Comparison of ENCODE assay signal across 7 cellular contexts in genomic region chr1:212699104-212699838, GRCh38. TPM values are rescaled to one million over a fixed set of nuclear protein-coding genes. Genes with fewer than 3 reads are reported as not detected.
DNase-seq lines count a peak whose midpoint lies in the region; ATAC-seq and TF ChIP-seq lines count a peak whose summit lies in the region.

No MANE protein-coding gene starts in this region.

- no peak for DNase-seq in GM12864 (ENCODE audit: low read depth)
- DNase-seq in NCI-H1048 (lab: John Stamatoyannopoulos, UW) = peak; percentile 51
- peak in 3 of 10 donors; percentile 12 to 45 (median 44) for DNase-seq in dorsolateral prefrontal cortex
- peak; percentile 46 for DNase-seq in lung (ENCODE audit: low spot score)
- DNase-seq in stimulated activated CD8-positive, alpha-beta memory T cell treated with anti-CD3 and anti-CD28 coated beads, Interleukin-7, amount 100 ng/mL, for 48 hours (ENCODE audit: extremely low read depth in 1 of 2, low read depth in 1 of 2) = peak; percentile 50 to 64

- H3K4me1 ChIP-seq in HEK293 (ENCODE audit: control insufficient read depth, insufficient read depth, low read length) (peaks cover 8% of the 10 kb centered on the region), lung (ENCODE audit: control insufficient read depth in 2 of 2, insufficient read depth in 2 of 2, low read length in 2 of 2) (peaks cover 0 to 17% of the 10 kb centered on the region in 2 donors)

- H3K9me3 ChIP-seq in HEK293 (ENCODE audit: control insufficient read depth, insufficient read depth, low read depth, low read length) (no peaks in the 10 kb centered on the region), lung (ENCODE audit: control insufficient read depth in 2 of 2, insufficient read depth in 1 of 2, low read length in 1 of 2) (no peaks in the 10 kb centered on the region)

- WGBS in lung, 2 donors = 1% methylated on average over 40 to 72 of the region's 72 CpGs

- ATAC-seq in activated CD4-positive, CD25-positive, alpha-beta regulatory T cell treated with anti-CD3 and anti-CD28 coated beads, Interleukin-2, amount 50 U/mL, for 24 hours = peak; percentile 64 to 65
- peak; percentile 83 for ATAC-seq in lung (ENCODE audit: insufficient read depth, low FRiP score)

- TF ChIP-seq CTCF in GM12864 (IDR thresholded peaks at IDR 0.05; ENCODE audit: low read depth, low read length, missing control alignments) (peak; percentile 74), HEK293 (tag by site-specific recombination; IDR thresholded peaks at IDR 0.05) (peak; percentile 97), dorsolateral prefrontal cortex (IDR thresholded peaks at IDR 0.05 in 54 of 56, conservative IDR thresholded peaks at IDR 0.05 in 2 of 56; ENCODE audit: low read depth in 1 of 56, partially characterized antibody in 56 of 56) (peak in 36 of 56 donors; percentile 10 to 60 (median 31)), lung (IDR thresholded peaks at IDR 0.05; ENCODE audit: control extremely low read depth, extremely low read depth) (no peak)

- peak overlapping the region; percentile 32; the same call in 1 of the 2 replicates for H3K27ac ChIP-seq in HEK293 (ENCODE audit: extremely low read depth, low read depth, low read length)
- peak overlapping the region in 17 of 59 donors; percentile 2 to 82 (median 55) for H3K27ac ChIP-seq in dorsolateral prefrontal cortex
- peak overlapping the region in 1 of 2 donors; percentile 87 for H3K27ac ChIP-seq in lung (ENCODE audit: low read depth in 1 of 2, low read length in 1 of 2)

- H3K36me3 ChIP-seq in HEK293 (ENCODE audit: control insufficient read depth in 2 of 2, insufficient read depth in 1 of 2, low read length in 2 of 2) (peaks cover 0 to 3% of the 10 kb centered on the region in 2 experiments; a peak in 1 of 3 replicates), lung (ENCODE audit: control insufficient read depth in 2 of 2, insufficient read depth in 2 of 2, low read length in 2 of 2) (no peaks in the 10 kb centered on the region)

- H3K27me3 ChIP-seq in dorsolateral prefrontal cortex (peaks cover 0 to 23% (median 0%) of the 10 kb centered on the region in 45 donors), lung (ENCODE audit: control insufficient read depth, insufficient read depth) (no peaks in the 10 kb centered on the region)

- CTCF ChIA-PET in HEK293 (lab: Yijun Ruan, JAX) = interaction anchor here (0.6 to 1.7 kb wide), 9 partner anchors 11 to 1382 kb away, joined by 3 to 6 read pairs (median 3); no protein-coding TSS in a partner anchor

- H3K4me3 ChIP-seq in GM12864 (ENCODE audit: low read depth, low read length) (peak overlapping the region; percentile 64), HEK293 (ENCODE audit: low read depth, low read length) (peak overlapping the region; percentile 47), dorsolateral prefrontal cortex (peak overlapping the region; percentile 34 to 90 (median 66)), lung (peak overlapping the region; percentile 70)

- POLR2A ChIA-PET in HEK293 (lab: Yijun Ruan, JAX) = interaction anchor here (1.3 kb wide), 1 partner anchor 91 kb away, joined by 6 read pairs; the partner anchor contains the start of gene ATF3

- intact Hi-C loops in dorsolateral prefrontal cortex (cut with DNase I) = no loop called here

TF ChIP-seq in HEK293, 187 proteins besides CTCF, POLR2A, EP300 and RAD21 (continues in another document):
- TF ChIP-seq, protein P1, sequence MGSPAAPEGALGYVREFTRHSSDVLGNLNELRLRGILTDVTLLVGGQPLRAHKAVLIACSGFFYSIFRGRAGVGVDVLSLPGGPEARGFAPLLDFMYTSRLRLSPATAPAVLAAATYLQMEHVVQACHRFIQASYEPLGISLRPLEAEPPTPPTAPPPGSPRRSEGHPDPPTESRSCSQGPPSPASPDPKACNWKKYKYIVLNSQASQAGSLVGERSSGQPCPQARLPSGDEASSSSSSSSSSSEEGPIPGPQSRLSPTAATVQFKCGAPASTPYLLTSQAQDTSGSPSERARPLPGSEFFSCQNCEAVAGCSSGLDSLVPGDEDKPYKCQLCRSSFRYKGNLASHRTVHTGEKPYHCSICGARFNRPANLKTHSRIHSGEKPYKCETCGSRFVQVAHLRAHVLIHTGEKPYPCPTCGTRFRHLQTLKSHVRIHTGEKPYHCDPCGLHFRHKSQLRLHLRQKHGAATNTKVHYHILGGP (tag by site-specific recombination; IDR thresholded peaks at IDR 0.05) = no peak
- TF ChIP-seq RBAK (tag by site-specific recombination; IDR thresholded peaks at IDR 0.05) (no peak), ZNF433 (tag by site-specific recombination; IDR thresholded peaks at IDR 0.05; ENCODE audit: low read depth) (no peak), PRDM4 (tag by site-specific recombination; IDR thresholded peaks at IDR 0.05) (no peak; the same call in 1 of the 2 replicates), SP3 (tag by site-specific recombination; IDR thresholded peaks at IDR 0.05) (peak; percentile 39; the same call in 1 of the 2 replicates), KLF10 (tag by site-specific recombination; IDR thresholded peaks at IDR 0.05) (no peak; the same call in 1 of the 2 replicates), ZFHX2 (tag by site-specific recombination; conservative IDR thresholded peaks at IDR 0.05) (no peak; the same call in 1 of the 2 replicates), ZNF404 (tag by site-specific recombination; IDR thresholded peaks at IDR 0.05) (no peak), ZNF221 (tag by site-specific recombination; IDR thresholded peaks at IDR 0.05; ENCODE audit: borderline replicate concordance) (no peak; the same call in 1 of the 2 replicates), EGR2 (tag by site-specific recombination; IDR thresholded peaks at IDR 0.05; ENCODE audit: low read depth) (no peak), IKZF3 (tag by site-specific recombination; IDR thresholded peaks at IDR 0.05) (peak; percentile 83), YY1 (tag by site-specific recombination; IDR thresholded peaks at IDR 0.05) (peak; percentile 77), ZNF19 (tag by site-specific recombination; IDR thresholded peaks at IDR 0.05; ENCODE audit: low read depth) (no peak), ZNF121 (tag by site-specific recombination; IDR thresholded peaks at IDR 0.05) (0 out of 2 replicates have a peak, but pooled peaks have one; percentile 8), ZNF426 (tag by site-specific recombination; IDR thresholded peaks at IDR 0.05) (no peak), ZSCAN23 (tag by site-specific recombination; IDR thresholded peaks at IDR 0.05) (no peak), YY2 (tag by site-specific recombination; IDR thresholded peaks at IDR 0.05) (peak; percentile 76), ZNF24 (tag by site-specific recombination; IDR thresholded peaks at IDR 0.05) (peak; percentile 75), ZNF112 (tag by site-specific recombination; IDR thresholded peaks at IDR 0.05) (no peak), ZNF580 (tag by site-specific recombination; IDR thresholded peaks at IDR 0.05) (0 out of 2 replicates have a peak, but pooled peaks have one; percentile 51)
- TF ChIP-seq, protein P2, sequence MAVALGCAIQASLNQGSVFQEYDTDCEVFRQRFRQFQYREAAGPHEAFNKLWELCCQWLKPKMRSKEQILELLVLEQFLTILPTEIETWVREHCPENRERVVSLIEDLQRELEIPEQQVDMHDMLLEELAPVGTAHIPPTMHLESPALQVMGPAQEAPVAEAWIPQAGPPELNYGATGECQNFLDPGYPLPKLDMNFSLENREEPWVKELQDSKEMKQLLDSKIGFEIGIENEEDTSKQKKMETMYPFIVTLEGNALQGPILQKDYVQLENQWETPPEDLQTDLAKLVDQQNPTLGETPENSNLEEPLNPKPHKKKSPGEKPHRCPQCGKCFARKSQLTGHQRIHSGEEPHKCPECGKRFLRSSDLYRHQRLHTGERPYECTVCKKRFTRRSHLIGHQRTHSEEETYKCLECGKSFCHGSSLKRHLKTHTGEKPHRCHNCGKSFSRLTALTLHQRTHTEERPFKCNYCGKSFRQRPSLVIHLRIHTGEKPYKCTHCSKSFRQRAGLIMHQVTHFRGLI (tag by site-specific recombination; IDR thresholded peaks at IDR 0.05) = peak; percentile 53; the same call in 1 of the 2 replicates
- TF ChIP-seq, protein P3, sequence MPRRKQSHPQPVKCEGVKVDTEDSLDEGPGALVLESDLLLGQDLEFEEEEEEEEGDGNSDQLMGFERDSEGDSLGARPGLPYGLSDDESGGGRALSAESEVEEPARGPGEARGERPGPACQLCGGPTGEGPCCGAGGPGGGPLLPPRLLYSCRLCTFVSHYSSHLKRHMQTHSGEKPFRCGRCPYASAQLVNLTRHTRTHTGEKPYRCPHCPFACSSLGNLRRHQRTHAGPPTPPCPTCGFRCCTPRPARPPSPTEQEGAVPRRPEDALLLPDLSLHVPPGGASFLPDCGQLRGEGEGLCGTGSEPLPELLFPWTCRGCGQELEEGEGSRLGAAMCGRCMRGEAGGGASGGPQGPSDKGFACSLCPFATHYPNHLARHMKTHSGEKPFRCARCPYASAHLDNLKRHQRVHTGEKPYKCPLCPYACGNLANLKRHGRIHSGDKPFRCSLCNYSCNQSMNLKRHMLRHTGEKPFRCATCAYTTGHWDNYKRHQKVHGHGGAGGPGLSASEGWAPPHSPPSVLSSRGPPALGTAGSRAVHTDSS (tag by site-specific recombination; IDR thresholded peaks at IDR 0.05) = no peak

RNA-seq across cellular contexts. Expression of gene BATF3, which starts 0.4 kb away (rescaled TPM):
- 10 to 100 TPM in 19 of 120 experiments, 1 to 10 TPM in 101; 3.4 to 14.4 (median 7.2) TPM for total RNA-seq in dorsolateral prefrontal cortex
- total RNA-seq in lung = 10 to 100 TPM in 1 of 2 donors, 1 to 10 TPM in 1; 2.4 to 12.0 TPM
- polyA plus RNA-seq in lung = 10 to 100 TPM in 1 of 2 donors, 1 to 10 TPM in 1; 8.3 to 24.6 TPM
